In genomic region chr4:165006886-165007285, GRCh38 we compare ENCODE assay signal across 35 cellular contexts. TPM values are rescaled to one million over a fixed set of nuclear protein-coding genes. Genes with fewer than 3 reads are reported as not detected.
"Had no signal": no experiment of that assay in that cellular context is flagged by ENCODE, and none has a peak within 500 bp of the region (broad histone marks: within the 10 kb centered on the region; RNA-seq: fewer than 3 reads in every experiment).

No MANE protein-coding gene starts in this region.

- H3K9me3 Mint-ChIP-seq: activated CD4-positive, alpha-beta T cell treated with anti-CD3 and anti-CD28 coated beads, Interleukin-2, amount 10 ng/mL, durations not matched to agents 24 days and 14 days; activated CD8-positive, alpha-beta T cell treated with anti-CD3 and anti-CD28 coated beads for 36 hours; activated naive CD8-positive, alpha-beta T cell treated with anti-CD3 and anti-CD28 coated beads for 36 hours; activated T-cell treated with anti-CD3 and anti-CD28 coated beads, Interleukin-2, amount 50 U/mL, for 72 hours; activated T-helper 17 cell treated with anti-CD3 and anti-CD28 coated beads, Interleukin-2, amount 50 U/mL, for 72 hours had no signal

- H3K36me3 ChIP-seq: brain microvascular endothelial cell, MG63, SJCRH30, WERI-Rb-1 had no signal

- H3K27ac ChIP-seq: brain microvascular endothelial cell, SJCRH30, SK-N-MC, WERI-Rb-1 had no signal

- H3K9me3 ChIP-seq: MG63, SJCRH30 had no signal

- DNase-seq: activated CD4-positive, alpha-beta T cell treated with anti-CD3 and anti-CD28 coated beads, Interleukin-2, amount 10 ng/mL, durations not matched to agents 24 days and 14 days; activated CD4-positive, alpha-beta T cell treated with anti-CD3 and anti-CD28 coated beads, Interleukin-2, amount 50 U/mL, for 4 hours; activated CD8-positive, alpha-beta T cell treated with anti-CD3 and anti-CD28 coated beads for 36 hours; activated effector memory CD4-positive, alpha-beta T cell treated with anti-CD3 and anti-CD28 coated beads, Interleukin-2, amount 50 U/mL, for 16 hours; activated naive CD4-positive, alpha-beta T cell; activated naive CD4-positive, alpha-beta T cell treated with anti-CD3 and anti-CD28 coated beads, Interleukin-2, amount 50 U/mL, for 16 hours; activated naive CD8-positive, alpha-beta T cell treated with anti-CD3 and anti-CD28 coated beads for 36 hours; activated T-cell treated with anti-CD3 and anti-CD28 coated beads, Interleukin-2, amount 50 U/mL, for 1 hour; activated T-cell treated with anti-CD3 and anti-CD28 coated beads, Interleukin-2, amount 50 U/mL, for 72 hours; amniotic stem cell; aorta; brain microvascular endothelial cell; central memory CD4-positive, alpha-beta T cell; Kasumi-1; MG63; NCI-H1048; NCI-H1105 treated with DMSO at 0.1 percent for 48 hours; NCI-H1694; NCI-H1930; NCI-H2081 treated with DMSO at 0.1 percent for 48 hours; NCI-H510A; NCI-H526; NCI-H748 treated with DMSO at 0.1 percent for 48 hours; SHP77; SJCRH30; T1000; WERI-Rb-1 had no signal

- H3K27ac Mint-ChIP-seq: activated CD4-positive, alpha-beta T cell treated with anti-CD3 and anti-CD28 coated beads, Interleukin-2, amount 10 ng/mL, durations not matched to agents 24 days and 14 days; activated CD8-positive, alpha-beta T cell treated with anti-CD3 and anti-CD28 coated beads for 36 hours; activated naive CD8-positive, alpha-beta T cell treated with anti-CD3 and anti-CD28 coated beads for 36 hours; activated T-cell treated with anti-CD3 and anti-CD28 coated beads, Interleukin-2, amount 50 U/mL, for 72 hours; activated T-helper 17 cell treated with anti-CD3 and anti-CD28 coated beads, Interleukin-2, amount 50 U/mL, for 72 hours had no signal

- H3K4me3 ChIP-seq: MG63, SJCRH30, SK-N-MC had no signal

- ATAC-seq: activated CD8-positive, alpha-beta T cell treated with anti-CD3 and anti-CD28 coated beads for 36 hours; activated T-cell treated with anti-CD3 and anti-CD28 coated beads, Interleukin-2, amount 50 U/mL, for 72 hours; activated T-helper 17 cell treated with anti-CD3 and anti-CD28 coated beads, Interleukin-2, amount 50 U/mL, for 72 hours; Panc1 had no signal

- H3K4me3 Mint-ChIP-seq: activated CD4-positive, alpha-beta T cell treated with anti-CD3 and anti-CD28 coated beads, Interleukin-2, amount 10 ng/mL, durations not matched to agents 24 days and 14 days; activated CD8-positive, alpha-beta T cell treated with anti-CD3 and anti-CD28 coated beads for 36 hours; activated naive CD8-positive, alpha-beta T cell treated with anti-CD3 and anti-CD28 coated beads for 36 hours; activated T-cell treated with anti-CD3 and anti-CD28 coated beads, Interleukin-2, amount 50 U/mL, for 72 hours; activated T-helper 17 cell treated with anti-CD3 and anti-CD28 coated beads, Interleukin-2, amount 50 U/mL, for 72 hours had no signal

- H3K4me1 ChIP-seq: SJCRH30 had no signal

- H3K27me3 ChIP-seq: brain microvascular endothelial cell, MG63, SJCRH30 had no signal

- H3K36me3 Mint-ChIP-seq: activated naive CD8-positive, alpha-beta T cell treated with anti-CD3 and anti-CD28 coated beads for 36 hours had no signal

RNA-seq across cellular contexts. Expression of gene TRIM60, which starts 24.9 kb away (rescaled TPM):
- total RNA-seq: activated CD4-positive, alpha-beta T cell treated with anti-CD3 and anti-CD28 coated beads, Interleukin-2, amount 10 ng/mL, durations not matched to agents 24 days and 14 days; activated CD8-positive, alpha-beta memory T cell treated with anti-CD3 and anti-CD28 coated beads for 36 hours; activated CD8-positive, alpha-beta T cell treated with anti-CD3 and anti-CD28 coated beads for 36 hours; activated naive CD8-positive, alpha-beta T cell treated with anti-CD3 and anti-CD28 coated beads for 36 hours; activated T-cell treated with anti-CD3 and anti-CD28 coated beads, Interleukin-2, amount 50 U/mL, for 72 hours; activated T-helper 17 cell treated with anti-CD3 and anti-CD28 coated beads, Interleukin-2, amount 50 U/mL, for 72 hours; aorta; cerebellum; RPMI7951; SJCRH30; T-helper 1 cell treated with Interleukin-12 subunit alpha and Interleukin-12 subunit beta and Interleukin-4 antibody, amounts not matched to agents 30 ng/mL and 1 ng/mL, for 36 hours; T-helper 2 cell treated with Interferon-gamma antibody and Interleukin-4, amounts not matched to agents 100 ng/mL and 5 ng/mL, for 36 hours had no signal

RNA-seq across cellular contexts. Expression of gene TRIM61, which starts 29.4 kb away (rescaled TPM):
- total RNA-seq: RPMI7951, SJCRH30 had no signal

RNA-seq across cellular contexts. Expression of gene TRIM75, which starts 46.8 kb away (rescaled TPM):
- total RNA-seq: activated CD4-positive, alpha-beta T cell treated with anti-CD3 and anti-CD28 coated beads, Interleukin-2, amount 10 ng/mL, durations not matched to agents 24 days and 14 days; activated CD8-positive, alpha-beta memory T cell treated with anti-CD3 and anti-CD28 coated beads for 36 hours; activated CD8-positive, alpha-beta T cell treated with anti-CD3 and anti-CD28 coated beads for 36 hours; activated naive CD8-positive, alpha-beta T cell treated with anti-CD3 and anti-CD28 coated beads for 36 hours; activated T-cell treated with anti-CD3 and anti-CD28 coated beads, Interleukin-2, amount 50 U/mL, for 72 hours; activated T-helper 17 cell treated with anti-CD3 and anti-CD28 coated beads, Interleukin-2, amount 50 U/mL, for 72 hours; aorta; cerebellum; RPMI7951; T-helper 1 cell treated with Interleukin-12 subunit alpha and Interleukin-12 subunit beta and Interleukin-4 antibody, amounts not matched to agents 30 ng/mL and 1 ng/mL, for 36 hours; T-helper 2 cell treated with Interferon-gamma antibody and Interleukin-4, amounts not matched to agents 100 ng/mL and 5 ng/mL, for 36 hours had no signal
